In the genomic region with DNA sequence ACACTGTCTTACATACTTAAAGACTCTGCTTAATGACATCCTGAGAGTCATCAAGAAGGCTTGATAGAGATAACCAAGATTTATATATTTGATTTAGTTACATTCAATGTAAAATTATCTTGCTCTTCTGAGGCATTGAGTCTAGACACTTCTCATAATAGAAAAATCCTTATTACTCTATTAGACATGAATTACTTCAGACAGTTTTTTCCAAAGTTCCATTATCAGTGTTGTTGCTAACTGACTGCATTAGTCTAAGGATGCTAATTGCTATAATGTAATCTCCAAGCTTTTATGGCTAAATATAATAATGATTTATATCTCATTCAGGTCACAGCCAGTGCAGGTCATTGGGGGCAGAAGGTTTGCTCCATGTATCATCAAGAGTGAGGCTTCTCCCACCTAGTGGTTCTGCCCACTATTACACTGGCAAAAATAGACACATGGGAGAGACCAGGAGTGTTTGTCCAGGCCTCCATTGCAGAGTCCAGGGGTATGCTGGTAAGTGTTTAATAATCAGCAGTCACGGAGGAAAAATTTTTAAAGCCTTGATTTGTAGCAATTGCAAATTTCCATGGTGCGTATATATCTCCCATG, we compare ENCODE assay signal across 11 cellular contexts.
DNase-seq lines count a peak whose midpoint lies in the region; ATAC-seq and TF ChIP-seq lines count a peak whose summit lies in the region.
"Had no signal": no experiment of that assay in that cellular context is flagged by ENCODE, and none has a peak within 500 bp of the region (broad histone marks: within the 10 kb centered on the region; RNA-seq: fewer than 3 reads in every experiment).

No MANE protein-coding gene starts in this region.

- no peaks in the 10 kb centered on the region for H4K20me1 ChIP-seq in PC-9 (ENCODE audit: insufficient read depth)

- H3K4me3 ChIP-seq in AG09309 (ENCODE audit: control insufficient read depth, low read depth, low read length) = no peak overlapping the region
- no peak overlapping the region for H3K4me3 ChIP-seq in H7 (ENCODE audit: insufficient read depth, low read depth, low read length)
- H3K4me3 ChIP-seq in PC-9 = no peak overlapping the region
- H3K4me3 ChIP-seq: coronary artery had no signal

- H3F3A ChIP-seq in PC-9 (ENCODE audit: insufficient read depth, low read depth) = no peaks in the 10 kb centered on the region

- DNase-seq in AG09309 (ENCODE audit: low read depth) = no peak
- DNase-seq in H7 = peak; percentile 4
- DNase-seq in PC-9 = peak in 1 of 2 experiments; percentile 1
- DNase-seq in foreskin keratinocyte = peak in 1 of 2 donors; percentile 20
- DNase-seq in NCI-H2029 (lab: John Stamatoyannopoulos, UW) = no peak
- no peak for DNase-seq in activated naive CD8-positive, alpha-beta T cell treated with anti-CD3 and anti-CD28 coated beads for 36 hours
- DNase-seq: activated CD8-positive, alpha-beta memory T cell treated with anti-CD3 and anti-CD28 coated beads, Interleukin-2, amount 10 ng/mL, durations not matched to agents 7 days and 5 days had no signal

- BruUV-seq in PC-9 (replicated peaks; lab: Mats Ljungman, UMichigan) = no TSS peak

- CTCF ChIA-PET in PC-9 (lab: Charles Lee) = no interaction called here

- no peaks in the 10 kb centered on the region for H3K9me3 Mint-ChIP-seq in activated naive CD8-positive, alpha-beta T cell treated with anti-CD3 and anti-CD28 coated beads for 36 hours
- H3K9me3 Mint-ChIP-seq: stimulated activated naive CD8-positive, alpha-beta T cell treated with anti-CD3 and anti-CD28 coated beads, Interleukin-15, Interleukin-2, amounts not matched to agents 100 ng/mL and 50 ng/mL, for 24 hours had no signal

- no peak overlapping the region for H3K4me3 Mint-ChIP-seq in activated naive CD8-positive, alpha-beta T cell treated with anti-CD3 and anti-CD28 coated beads for 36 hours
- H3K4me3 Mint-ChIP-seq: activated CD8-positive, alpha-beta memory T cell treated with anti-CD3 and anti-CD28 coated beads, Interleukin-2, amount 10 ng/mL, durations not matched to agents 7 days and 5 days; stimulated activated naive CD8-positive, alpha-beta T cell treated with anti-CD3 and anti-CD28 coated beads, Interleukin-15, Interleukin-2, amounts not matched to agents 100 ng/mL and 50 ng/mL, for 24 hours had no signal

- no peaks in the 10 kb centered on the region for H3K27me3 Mint-ChIP-seq in activated naive CD8-positive, alpha-beta T cell treated with anti-CD3 and anti-CD28 coated beads for 36 hours
- H3K27me3 Mint-ChIP-seq: activated CD8-positive, alpha-beta memory T cell treated with anti-CD3 and anti-CD28 coated beads, Interleukin-2, amount 10 ng/mL, durations not matched to agents 7 days and 5 days; stimulated activated naive CD8-positive, alpha-beta T cell treated with anti-CD3 and anti-CD28 coated beads, Interleukin-15, Interleukin-2, amounts not matched to agents 100 ng/mL and 50 ng/mL, for 24 hours had no signal

- peak; percentile 80 for ATAC-seq in foreskin keratinocyte
- no peak for ATAC-seq in GM18520 (IDR thresholded peaks at IDR 0.05; ENCODE audit: unreplicated experiment)
- no peak for ATAC-seq in HG03521 (IDR thresholded peaks at IDR 0.05; ENCODE audit: unreplicated experiment)
- ATAC-seq: activated CD8-positive, alpha-beta memory T cell treated with anti-CD3 and anti-CD28 coated beads, Interleukin-2, amount 10 ng/mL, durations not matched to agents 7 days and 5 days had no signal

- H2AFZ ChIP-seq in PC-9 = no peak overlapping the region

- no peak overlapping the region for H3K27ac Mint-ChIP-seq in activated naive CD8-positive, alpha-beta T cell treated with anti-CD3 and anti-CD28 coated beads for 36 hours
- H3K27ac Mint-ChIP-seq: activated CD8-positive, alpha-beta memory T cell treated with anti-CD3 and anti-CD28 coated beads, Interleukin-2, amount 10 ng/mL, durations not matched to agents 7 days and 5 days; stimulated activated naive CD8-positive, alpha-beta T cell treated with anti-CD3 and anti-CD28 coated beads, Interleukin-15, Interleukin-2, amounts not matched to agents 100 ng/mL and 50 ng/mL, for 24 hours had no signal

- no peaks in the 10 kb centered on the region for H3K4me1 Mint-ChIP-seq in activated naive CD8-positive, alpha-beta T cell treated with anti-CD3 and anti-CD28 coated beads for 36 hours
- H3K4me1 Mint-ChIP-seq: activated CD8-positive, alpha-beta memory T cell treated with anti-CD3 and anti-CD28 coated beads, Interleukin-2, amount 10 ng/mL, durations not matched to agents 7 days and 5 days had no signal

- no peaks in the 10 kb centered on the region for H3K4me1 ChIP-seq in PC-9 (replicated peaks; ENCODE audit: insufficient read depth)
- no peaks in the 10 kb centered on the region for H3K4me1 ChIP-seq in foreskin keratinocyte

- H3K36me3 Mint-ChIP-seq in activated naive CD8-positive, alpha-beta T cell treated with anti-CD3 and anti-CD28 coated beads for 36 hours = no peaks in the 10 kb centered on the region
- H3K36me3 Mint-ChIP-seq: activated CD8-positive, alpha-beta memory T cell treated with anti-CD3 and anti-CD28 coated beads, Interleukin-2, amount 10 ng/mL, durations not matched to agents 7 days and 5 days had no signal

- intact Hi-C loops in PC-9 (cut with micrococcal nuclease; ENCODE audit: unreplicated experiment) = no loop called here

- H3K27ac ChIP-seq in PC-9 (no peak overlapping the region), foreskin keratinocyte (no peak overlapping the region)
- H3K27ac ChIP-seq: coronary artery had no signal

- no peaks in the 10 kb centered on the region for H3K36me3 ChIP-seq in H7 (replicated peaks; ENCODE audit: control insufficient read depth, insufficient read depth, low read length)
- no peaks in the 10 kb centered on the region for H3K36me3 ChIP-seq in PC-9 (ENCODE audit: low read depth)

- no peak overlapping the region for H3K4me2 ChIP-seq in PC-9

- 0 out of 2 replicates have a peak, but pooled peaks cover 3% of the 10 kb centered on the region for H3K9me3 ChIP-seq in PC-9 (ENCODE audit: insufficient read depth, low read depth)

- no peaks in the 10 kb centered on the region for H3K27me3 ChIP-seq in H7 (ENCODE audit: control insufficient read depth, insufficient read depth, low read length)
- H3K27me3 ChIP-seq in PC-9 (ENCODE audit: insufficient read depth, low read depth) = no peaks in the 10 kb centered on the region
- no peaks in the 10 kb centered on the region for H3K27me3 ChIP-seq in foreskin keratinocyte

- POLR2A ChIA-PET in PC-9 (lab: Charles Lee; ENCODE audit: unreplicated experiment) = no interaction called here

- no peaks in the 10 kb centered on the region for H3K9me2 ChIP-seq in PC-9 (ENCODE audit: insufficient read depth)

- H3K79me2 ChIP-seq in PC-9 (ENCODE audit: low read depth) = no peaks in the 10 kb centered on the region

- TF ChIP-seq CTCF in AG09309 (IDR thresholded peaks at IDR 0.05; ENCODE audit: control insufficient read depth, insufficient read depth, low read depth, low read length, missing control alignments) (peak; percentile 51), PC-9 (conservative IDR thresholded peaks at IDR 0.05) (0 out of 2 replicates have a peak, but pooled peaks have one; percentile 43), foreskin keratinocyte (conservative IDR thresholded peaks at IDR 0.05) (peak; percentile 53)
